ENCODE assay signal across 8 cellular contexts in genomic region chr19:44570984-44571684, GRCh38. TPM values are rescaled to one million over a fixed set of nuclear protein-coding genes. Genes with fewer than 3 reads are reported as not detected.
DNase-seq lines count a peak whose midpoint lies in the region; ATAC-seq and TF ChIP-seq lines count a peak whose summit lies in the region.

No MANE protein-coding gene starts in this region.

- intact Hi-C loops in PC-9 (cut with micrococcal nuclease; ENCODE audit: unreplicated experiment) (loop anchor here (1.0 to 10.0 kb wide), 4 partner anchors 59 to 384 kb away; partner anchors contain the start of gene CLPTM1), adrenal gland (cut with DNase I) (loop anchor here (5.0 kb wide), 2 partner anchors 71 to 86 kb away; partner anchors contain the start of gene PVR (in 1 of the 2)), left cardiac atrium (cut with DNase I) (loop anchor here (1.0 to 5.0 kb wide), 2 partner anchors 86 kb away; no protein-coding TSS in a partner anchor)

- no peaks in the 10 kb centered on the region for H3K9me3 ChIP-seq in PC-9 (ENCODE audit: insufficient read depth, low read depth)
- H3K9me3 ChIP-seq in adrenal gland (replicated peaks in 1 of 3): no peaks in the 10 kb centered on the region

- no TSS peak for BruUV-seq in PC-9 (replicated peaks; lab: Mats Ljungman, UMichigan)

- H3K4me2 ChIP-seq in PC-9: peak overlapping the region; percentile 58

- H3K27ac ChIP-seq in PC-9: no peak overlapping the region; the same call in 1 of the 2 replicates
- H3K27ac ChIP-seq in adrenal gland: no peak overlapping the region

- 33 to 42% (median 38%) methylated on average over 12 to 13 of the region's 13 CpGs for WGBS in adrenal gland, 4 donors

- H3K36me3 ChIP-seq in PC-9 (ENCODE audit: low read depth) (no peaks in the 10 kb centered on the region), adrenal gland (replicated peaks in 1 of 2) (no peaks in the 10 kb centered on the region)

- H3F3A ChIP-seq in PC-9 (ENCODE audit: insufficient read depth, low read depth): peaks cover 55% of the 10 kb centered on the region

- H2AFZ ChIP-seq in PC-9: no peak overlapping the region

- no peaks in the 10 kb centered on the region for H3K9me2 ChIP-seq in PC-9 (ENCODE audit: insufficient read depth)

- POLR2A ChIA-PET in PC-9 (lab: Charles Lee; ENCODE audit: unreplicated experiment): no interaction called here

- CTCF ChIA-PET in PC-9 (lab: Charles Lee): interaction anchor here (0.5 to 1.2 kb wide), 13 partner anchors 14 to 987 kb away, joined by 3 to 9 read pairs (median 4); partner anchors contain the start of gene BCAM

- TF ChIP-seq CTCF in PC-9 (conservative IDR thresholded peaks at IDR 0.05): peak; percentile 92
- TF ChIP-seq CTCF in adrenal gland (IDR thresholded peaks at IDR 0.05): peak; percentile 70 to 87 (median 82)

- H3K4me1 ChIP-seq in PC-9 (replicated peaks; ENCODE audit: insufficient read depth): peaks cover 67% of the 10 kb centered on the region
- H3K4me1 ChIP-seq in adrenal gland (replicated peaks in 1 of 2): peaks cover 23 to 33% of the 10 kb centered on the region in 2 donors

- DNase-seq in EH (ENCODE audit: low read depth) (peak; percentile 80), KG1 (lab: John Stamatoyannopoulos, UW) (peak; percentile 83), PC-9 (peak; percentile 67 to 80), adrenal gland (peak; percentile 73 to 91 (median 82)), left cardiac atrium (peak; percentile 49), renal cortical epithelial cell (ENCODE audit: low read depth) (peak; percentile 81)

- no peaks in the 10 kb centered on the region for H4K20me1 ChIP-seq in PC-9 (ENCODE audit: insufficient read depth)

- TF ChIP-seq POLR2A in adrenal gland (IDR thresholded peaks at IDR 0.05): no peak

- H3K4me3 ChIP-seq in PC-9: no peak overlapping the region
- no peak overlapping the region for H3K4me3 ChIP-seq in adrenal gland

- no peaks in the 10 kb centered on the region for H3K79me2 ChIP-seq in PC-9 (ENCODE audit: low read depth)

- peak; percentile 84 for ATAC-seq in left cardiac atrium
- no peak for ATAC-seq in GM21515 (IDR thresholded peaks at IDR 0.05; ENCODE audit: unreplicated experiment)
- ATAC-seq in HG02870 (IDR thresholded peaks at IDR 0.05; ENCODE audit: unreplicated experiment): no peak

- no peaks in the 10 kb centered on the region for H3K27me3 ChIP-seq in PC-9 (ENCODE audit: insufficient read depth, low read depth)
- H3K27me3 ChIP-seq in adrenal gland: no peaks in the 10 kb centered on the region

RNA-seq across cellular contexts. Expression of gene CEACAM20, which starts 41.7 kb away (rescaled TPM):
- total RNA-seq in PC-9 (2021): not detected in 2 replicates
- total RNA-seq in adrenal gland: under 1 TPM in 1 of 8 donors, not detected in 7; 0.20 TPM
- polyA plus RNA-seq in adrenal gland: under 1 TPM in 1 of 3 donors, not detected in 2; 0.07 TPM
- not detected for total RNA-seq in left cardiac atrium
- not detected in 2 replicates for total RNA-seq in renal cortical epithelial cell

RNA-seq across cellular contexts. Expression of gene IGSF23, which starts 42.2 kb away (rescaled TPM):
- total RNA-seq in PC-9 (2021) (not detected in 2 replicates), adrenal gland (not detected), left cardiac atrium (not detected), renal cortical epithelial cell (0.17 and 2.7 TPM in 2 replicates)
- polyA plus RNA-seq in adrenal gland: not detected

Comparison
In these comparisons a context has a peak if more than half of its experiments do, and no peak if none do; other contexts are left out.
1. ATAC-seq: peak in left cardiac atrium (2 of 2); none in GM21515 (single experiment) and HG02870 (single experiment).
2. Peak in every context shown above with its lines, with median percentiles within 50 percentile points of each other: DNase-seq.